Comparison of ENCODE assay signal across 1 cellular context in genomic region chr16:10619271-10619849, GRCh38.
TF ChIP-seq lines count a peak whose summit lies in the region.

No MANE protein-coding gene starts in this region.

TF ChIP-seq in K562, 482 proteins besides CTCF, POLR2A, EP300 and RAD21 (continued from another document):
- TF ChIP-seq ATF1 (CRISPR knock-in tag; IDR thresholded peaks at IDR 0.05) (0 out of 2 replicates have a peak, but pooled peaks have one; percentile 6), ATF1 (tag; IDR thresholded peaks at IDR 0.05) (peak; percentile 57; the same call in 1 of the 2 replicates), MEIS2 (IDR thresholded peaks at IDR 0.05; ENCODE audit: partially characterized antibody) (peak; percentile 69), CREM (IDR thresholded peaks at IDR 0.05; ENCODE audit: low read depth) (peak; percentile 73)
